ENCODE assay signal across 8 cellular contexts in the genomic region with DNA sequence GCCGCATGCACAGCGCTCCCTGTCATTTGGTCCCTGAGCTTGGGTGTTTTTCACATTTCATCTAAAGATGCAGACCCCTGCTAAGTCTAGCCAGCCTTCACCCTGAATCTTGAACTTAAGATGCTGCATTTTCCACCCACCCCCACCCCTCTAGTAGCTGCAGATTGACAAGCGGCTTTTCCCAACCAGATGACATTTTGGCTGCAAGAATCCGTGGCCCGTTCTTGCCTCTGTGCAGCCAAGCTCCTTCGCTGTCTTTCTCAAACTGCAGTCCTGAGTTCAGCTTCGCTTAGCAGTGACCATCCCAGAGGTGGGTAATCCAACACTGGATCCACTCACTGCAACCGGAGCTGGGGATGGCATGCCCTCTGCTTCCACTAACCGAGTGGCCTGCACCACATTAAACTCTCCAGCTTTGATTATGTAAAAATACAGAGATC. TPM values are rescaled to one million over a fixed set of nuclear protein-coding genes. Genes with fewer than 3 reads are reported as not detected.
DNase-seq lines count a peak whose midpoint lies in the region; ATAC-seq, FAIRE-seq and TF ChIP-seq lines count a peak whose summit lies in the region.

No MANE protein-coding gene starts in this region.

- peak overlapping the region; percentile 69 for H3K4me2 ChIP-seq in K562 (ENCODE audit: insufficient read depth, low read length)

- DNase-seq in activated T-cell treated with anti-CD3 and anti-CD28 coated beads, Interleukin-2, amount 50 U/mL, for 4 hours: no peak
- DNase-seq in activated T-cell treated with anti-CD3 and anti-CD28 coated beads, Interleukin-2, amount 50 U/mL, for 1 hour: no peak
- DNase-seq in K562 (ENCODE audit: extremely low read depth in 1 of 4, low spot score in 3 of 4) (no peak), tibial artery (peak; percentile 34 to 70), kidney glomerular epithelial cell (lab: John Stamatoyannopoulos, UW) (no peak), NCI-H1694 treated with DMSO at 0.1 percent for 48 hours (lab: John Stamatoyannopoulos, UW) (no peak)
- DNase-seq in NK-92 treated with Interleukin-12 subunit alpha and Interleukin-12 subunit beta, amount 100 ng/mL, for 24 hours (lab: John Stamatoyannopoulos, UW): no peak

- TF ChIP-seq RAD21 in K562 (CRISPR knock-in tag; conservative IDR thresholded peaks at IDR 0.05 in 1 of 2, IDR thresholded peaks at IDR 0.05 in 1 of 2): no peak

- ATAC-seq in activated T-cell treated with anti-CD3 and anti-CD28 coated beads, Interleukin-2, amount 50 U/mL, for 4 hours: no peak
- ATAC-seq in K562: no peak

- in situ Hi-C loops in K562 (cut with MboI): no loop called here

- FAIRE-seq in K562 (lab: Jason Lieb, UNC): no peak

- H3K9me1 ChIP-seq in K562 (ENCODE audit: control insufficient read depth, insufficient read depth, low read length): no peaks in the 10 kb centered on the region

- no peaks in the 10 kb centered on the region for H4K20me1 ChIP-seq in K562 (replicated peaks; ENCODE audit: control insufficient read depth, insufficient read depth, low read length)

- peak overlapping the region; percentile 31 for H3K4me3 ChIP-seq in K562
- peak overlapping the region; percentile 55 to 62 for H3K4me3 ChIP-seq in tibial artery

- intact Hi-C loops in K562 (cut with micrococcal nuclease) (loop anchor here (2.0 kb wide), 1 partner anchor 34 kb away; no protein-coding TSS in a partner anchor), tibial artery (cut with DNase I; ENCODE audit: low total_unique reads) (no loop called here)

- H3K9me3 ChIP-seq in K562 (replicated peaks; ENCODE audit: control insufficient read depth, insufficient read depth, low read depth, low read length) (no peaks in the 10 kb centered on the region), tibial artery (no peaks in the 10 kb centered on the region)

- TF ChIP-seq POLR2A in K562 (conservative IDR thresholded peaks at IDR 0.05): no peak

- POLR2A ChIA-PET in K562 (lab: Yijun Ruan, JAX): interaction anchor here (0.8 to 1.7 kb wide), 10 partner anchors 9 to 153 kb away, joined by 3 to 9 read pairs (median 4); no protein-coding TSS in a partner anchor

- peak overlapping the region; percentile 73 to 94 for H3K9ac ChIP-seq in K562 (ENCODE audit: insufficient read depth in 1 of 2, low read depth in 2 of 2, low read length in 2 of 2)

- H3K36me3 ChIP-seq in K562 (ENCODE audit: control insufficient read depth, insufficient read depth, low read length) (peaks cover 15% of the 10 kb centered on the region; the same call in 2 of the 3 replicates), tibial artery (peaks cover 0 to 4% (median 3%) of the 10 kb centered on the region in 3 donors)

- BruUV-seq in K562 (replicated peaks; lab: Mats Ljungman, UMichigan): TSS peak; percentile 95

- H3K27me3 ChIP-seq in K562 (ENCODE audit: control insufficient read depth in 2 of 2, insufficient read depth in 2 of 2, low read length in 2 of 2) (no peaks in the 10 kb centered on the region; a peak in 1 of 5 replicates), layer of hippocampus (ENCODE audit: control insufficient read depth, insufficient read depth, low read length) (no peaks in the 10 kb centered on the region), tibial artery (no peaks in the 10 kb centered on the region)

- no peaks in the 10 kb centered on the region for H3K27me3 Mint-ChIP-seq in activated T-cell treated with anti-CD3 and anti-CD28 coated beads, Interleukin-2, amount 50 U/mL, for 4 hours (ENCODE audit: low read depth)

- H3K4me1 ChIP-seq in K562 (replicated peaks in 1 of 2; ENCODE audit: control insufficient read depth in 2 of 2, insufficient read depth in 2 of 2, low read length in 2 of 2): peaks cover 12 to 19% of the 10 kb centered on the region in 2 experiments
- peaks cover 0 to 43% (median 23%) of the 10 kb centered on the region in 4 donors for H3K4me1 ChIP-seq in tibial artery

- no peaks in the 10 kb centered on the region for H3K9me3 Mint-ChIP-seq in activated T-cell treated with anti-CD3 and anti-CD28 coated beads, Interleukin-2, amount 50 U/mL, for 4 hours

- CTCF ChIA-PET in K562 (lab: Yijun Ruan, JAX; ENCODE audit: low intra/inter-chr PET ratio): no interaction called here

- H3K27ac ChIP-seq in K562 (ENCODE audit: extremely low read depth, low read depth, low read length): peak overlapping the region; percentile 77
- peak overlapping the region; percentile 72 for H3K27ac ChIP-seq in layer of hippocampus (ENCODE audit: low read depth, low read length)
- peak overlapping the region; percentile 86 to 90 for H3K27ac ChIP-seq in tibial artery

- 70% methylated on average over 8 of the region's 9 CpGs for WGBS in K562 (ENCODE audit: insufficient coverage, low coverage, missing lambda C conversion rate)

- H3K4me3 Mint-ChIP-seq in activated T-cell treated with anti-CD3 and anti-CD28 coated beads, Interleukin-2, amount 50 U/mL, for 4 hours: peak overlapping the region; percentile 56

- TF ChIP-seq CTCF in K562 (IDR thresholded peaks at IDR 0.05 in 2 of 3, conservative IDR thresholded peaks at IDR 0.05 in 1 of 3; ENCODE audit: insufficient read depth in 2 of 3, low read depth in 1 of 3, low read length in 3 of 3): no peak
- no peak for TF ChIP-seq CTCF in tibial artery (IDR thresholded peaks at IDR 0.05)

- no peaks in the 10 kb centered on the region for H3K36me3 Mint-ChIP-seq in activated T-cell treated with anti-CD3 and anti-CD28 coated beads, Interleukin-2, amount 50 U/mL, for 4 hours (ENCODE audit: insufficient read depth)

- no peak for TF ChIP-seq EP300 in K562 (IDR thresholded peaks at IDR 0.05; ENCODE audit: low read length)

- H3K79me2 ChIP-seq in K562 (ENCODE audit: control insufficient read depth, insufficient read depth, low read length): peaks cover 29% of the 10 kb centered on the region

- H2AFZ ChIP-seq in K562 (ENCODE audit: low read depth, low read length): peak overlapping the region; percentile 87

- H3K4me1 Mint-ChIP-seq in activated T-cell treated with anti-CD3 and anti-CD28 coated beads, Interleukin-2, amount 50 U/mL, for 4 hours (ENCODE audit: low read depth): peaks cover 13% of the 10 kb centered on the region

TF ChIP-seq in K562, 482 proteins besides CTCF, POLR2A, EP300 and RAD21 (continues in another document):
- TF ChIP-seq L3MBTL2 (IDR thresholded peaks at IDR 0.05) (peak; percentile 6; the same call in 1 of the 2 replicates), ZNF436 (CRISPR knock-in tag; IDR thresholded peaks at IDR 0.05) (no peak), FIP1L1 (IDR thresholded peaks at IDR 0.05; ENCODE audit: low read depth, low read length, poor library complexity, severe bottlenecking) (peak; percentile 12), ZNF584 (CRISPR knock-in tag; IDR thresholded peaks at IDR 0.05; ENCODE audit: low read depth) (peak; percentile 3; the same call in 1 of the 2 replicates), RUNX1 (IDR thresholded peaks at IDR 0.05; ENCODE audit: low read depth) (no peak)
- TF ChIP-seq, protein P1, sequence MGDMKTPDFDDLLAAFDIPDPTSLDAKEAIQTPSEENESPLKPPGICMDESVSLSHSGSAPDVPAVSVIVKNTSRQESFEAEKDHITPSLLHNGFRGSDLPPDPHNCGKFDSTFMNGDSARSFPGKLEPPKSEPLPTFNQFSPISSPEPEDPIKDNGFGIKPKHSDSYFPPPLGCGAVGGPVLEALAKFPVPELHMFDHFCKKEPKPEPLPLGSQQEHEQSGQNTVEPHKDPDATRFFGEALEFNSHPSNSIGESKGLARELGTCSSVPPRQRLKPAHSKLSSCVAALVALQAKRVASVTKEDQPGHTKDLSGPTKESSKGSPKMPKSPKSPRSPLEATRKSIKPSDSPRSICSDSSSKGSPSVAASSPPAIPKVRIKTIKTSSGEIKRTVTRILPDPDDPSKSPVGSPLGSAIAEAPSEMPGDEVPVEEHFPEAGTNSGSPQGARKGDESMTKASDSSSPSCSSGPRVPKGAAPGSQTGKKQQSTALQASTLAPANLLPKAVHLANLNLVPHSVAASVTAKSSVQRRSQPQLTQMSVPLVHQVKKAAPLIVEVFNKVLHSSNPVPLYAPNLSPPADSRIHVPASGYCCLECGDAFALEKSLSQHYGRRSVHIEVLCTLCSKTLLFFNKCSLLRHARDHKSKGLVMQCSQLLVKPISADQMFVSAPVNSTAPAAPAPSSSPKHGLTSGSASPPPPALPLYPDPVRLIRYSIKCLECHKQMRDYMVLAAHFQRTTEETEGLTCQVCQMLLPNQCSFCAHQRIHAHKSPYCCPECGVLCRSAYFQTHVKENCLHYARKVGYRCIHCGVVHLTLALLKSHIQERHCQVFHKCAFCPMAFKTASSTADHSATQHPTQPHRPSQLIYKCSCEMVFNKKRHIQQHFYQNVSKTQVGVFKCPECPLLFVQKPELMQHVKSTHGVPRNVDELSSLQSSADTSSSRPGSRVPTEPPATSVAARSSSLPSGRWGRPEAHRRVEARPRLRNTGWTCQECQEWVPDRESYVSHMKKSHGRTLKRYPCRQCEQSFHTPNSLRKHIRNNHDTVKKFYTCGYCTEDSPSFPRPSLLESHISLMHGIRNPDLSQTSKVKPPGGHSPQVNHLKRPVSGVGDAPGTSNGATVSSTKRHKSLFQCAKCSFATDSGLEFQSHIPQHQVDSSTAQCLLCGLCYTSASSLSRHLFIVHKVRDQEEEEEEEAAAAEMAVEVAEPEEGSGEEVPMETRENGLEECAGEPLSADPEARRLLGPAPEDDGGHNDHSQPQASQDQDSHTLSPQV (IDR thresholded peaks at IDR 0.05): peak; percentile 40; the same call in 1 of the 2 replicates

RNA-seq across cellular contexts. Expression of a gene that starts 0.8 kb away (rescaled TPM):
- 10 to 100 TPM; 20.6 to 25.7 (median 22.9) TPM for total RNA-seq in activated T-cell treated with anti-CD3 and anti-CD28 coated beads, Interleukin-2, amount 50 U/mL, for 4 hours
- 8.1 and 28.6 TPM in 2 replicates for total RNA-seq in K562 (2011; cell fraction: chromatin; rRNA removed; ENCODE audit: low replicate concordance)
- 4.5 and 6.7 TPM in 2 replicates for total RNA-seq in K562 (2011; cell fraction: nucleolus; rRNA removed)
- total RNA-seq in K562 (2011; cell fraction: nucleoplasm; rRNA removed): 10.3 and 18.2 TPM in 2 replicates
- 12.1 and 14.5 TPM in 2 replicates for total RNA-seq in K562 (2014; rRNA removed)
- 37.2 and 39.5 TPM in 2 replicates for total RNA-seq in K562 (2014; rRNA removed; fragmentation: Illumina TruSeq; extraction: Trizol)
- total RNA-seq in K562 (2015; rRNA removed; fragmentation: Illumina TruSeq; extraction: Trizol): 22.6 and 24.5 TPM in 2 replicates
- total RNA-seq in K562 (2021): 17.8 and 19.4 TPM in 2 replicates
- polyA plus RNA-seq in K562 (2011; rRNA removed): 27.0 and 41.2 TPM in 2 replicates
- 7.6 and 10.3 TPM in 2 replicates for polyA plus RNA-seq in K562 (2011; cell fraction: cytosol; rRNA removed)
- 10.5 and 14.1 TPM in 2 replicates for polyA plus RNA-seq in K562 (2011; cell fraction: nucleus; rRNA removed)
- 19.7 and 27.8 TPM in 2 replicates for polyA plus RNA-seq in K562 (2012)
- polyA plus RNA-seq in K562 (2014; fragmentation: Illumina TruSeq; extraction: Trizol): 29.7 and 32.3 TPM in 2 replicates
- polyA plus RNA-seq in K562 (2014; fragmentation: Nextera tagmentation; extraction: Ambion mirVana): 10 to 100 TPM; 47.4 to 51.5 TPM
- 25.0 and 27.8 TPM in 2 replicates for polyA plus RNA-seq in K562 (2014; rRNA removed)
- polyA minus RNA-seq in K562 (2011; rRNA and poly(A)+ RNA removed): 33.7 and 34.1 TPM in 2 replicates
- polyA minus RNA-seq in K562 (2011; cell fraction: cytosol; rRNA and poly(A)+ RNA removed): 12.7 and 13.1 TPM in 2 replicates
- 8.6 and 13.9 TPM in 2 replicates for polyA minus RNA-seq in K562 (2011; cell fraction: nucleus; rRNA and poly(A)+ RNA removed)

Comparison
In these comparisons a context has a peak if more than half of its experiments do, and no peak if none do; other contexts are left out.
1. DNase-seq: peak in tibial artery (2 of 2); none in activated T-cell treated with anti-CD3 and anti-CD28 coated beads, Interleukin-2, amount 50 U/mL, for 4 hours (single experiment), activated T-cell treated with anti-CD3 and anti-CD28 coated beads, Interleukin-2, amount 50 U/mL, for 1 hour (single experiment), K562 (0 of 4), kidney glomerular epithelial cell (single experiment), NCI-H1694 treated with DMSO at 0.1 percent for 48 hours (single experiment) and NK-92 treated with Interleukin-12 subunit alpha and Interleukin-12 subunit beta, amount 100 ng/mL, for 24 hours (single experiment).
2. Peak in every context shown above with its lines, with median percentiles within 50 percentile points of each other: H3K27ac ChIP-seq.